Comparison of ENCODE assay signal across 1 cellular context in the genomic region with DNA sequence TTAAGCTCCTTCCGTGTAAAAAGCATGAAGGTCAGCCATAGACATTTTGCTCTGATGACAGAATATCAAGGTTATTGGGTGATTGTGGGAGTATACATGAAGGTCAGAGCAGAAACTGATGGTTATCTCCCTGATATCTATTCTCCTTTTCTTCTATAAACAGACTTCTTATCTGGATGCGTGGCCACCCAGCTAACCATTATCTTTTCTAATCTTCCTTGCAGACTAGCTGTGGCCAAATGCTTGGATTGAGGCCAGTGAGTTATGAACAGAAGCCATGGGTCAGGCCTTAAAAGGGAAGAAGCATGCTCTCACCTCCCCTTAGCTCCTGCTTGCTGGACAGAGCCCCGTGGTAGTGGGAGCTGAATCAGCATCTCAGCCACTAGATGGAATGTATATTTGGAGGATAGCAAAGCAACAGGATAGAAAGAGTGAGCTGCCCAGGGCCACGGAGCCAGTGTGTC.
TF ChIP-seq lines count a peak whose summit lies in the region.

No MANE protein-coding gene starts in this region.

TF ChIP-seq in K562, 482 proteins besides CTCF, POLR2A, EP300 and RAD21 (continued from another document and continues in another):
- TF ChIP-seq, protein P1, sequence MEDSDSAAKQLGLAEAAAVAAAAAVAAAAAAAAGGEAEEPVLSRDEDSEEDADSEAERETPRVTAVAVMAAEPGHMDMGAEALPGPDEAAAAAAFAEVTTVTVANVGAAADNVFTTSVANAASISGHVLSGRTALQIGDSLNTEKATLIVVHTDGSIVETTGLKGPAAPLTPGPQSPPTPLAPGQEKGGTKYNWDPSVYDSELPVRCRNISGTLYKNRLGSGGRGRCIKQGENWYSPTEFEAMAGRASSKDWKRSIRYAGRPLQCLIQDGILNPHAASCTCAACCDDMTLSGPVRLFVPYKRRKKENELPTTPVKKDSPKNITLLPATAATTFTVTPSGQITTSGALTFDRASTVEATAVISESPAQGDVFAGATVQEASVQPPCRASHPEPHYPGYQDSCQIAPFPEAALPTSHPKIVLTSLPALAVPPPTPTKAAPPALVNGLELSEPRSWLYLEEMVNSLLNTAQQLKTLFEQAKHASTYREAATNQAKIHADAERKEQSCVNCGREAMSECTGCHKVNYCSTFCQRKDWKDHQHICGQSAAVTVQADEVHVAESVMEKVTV (CRISPR knock-in tag; IDR thresholded peaks at IDR 0.05), result no peak
- TF ChIP-seq, protein P2, sequence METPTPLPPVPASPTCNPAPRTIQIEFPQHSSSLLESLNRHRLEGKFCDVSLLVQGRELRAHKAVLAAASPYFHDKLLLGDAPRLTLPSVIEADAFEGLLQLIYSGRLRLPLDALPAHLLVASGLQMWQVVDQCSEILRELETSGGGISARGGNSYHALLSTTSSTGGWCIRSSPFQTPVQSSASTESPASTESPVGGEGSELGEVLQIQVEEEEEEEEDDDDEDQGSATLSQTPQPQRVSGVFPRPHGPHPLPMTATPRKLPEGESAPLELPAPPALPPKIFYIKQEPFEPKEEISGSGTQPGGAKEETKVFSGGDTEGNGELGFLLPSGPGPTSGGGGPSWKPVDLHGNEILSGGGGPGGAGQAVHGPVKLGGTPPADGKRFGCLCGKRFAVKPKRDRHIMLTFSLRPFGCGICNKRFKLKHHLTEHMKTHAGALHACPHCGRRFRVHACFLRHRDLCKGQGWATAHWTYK (CRISPR knock-in tag; IDR thresholded peaks at IDR 0.05), result peak; percentile 80
- TF ChIP-seq, protein P3, sequence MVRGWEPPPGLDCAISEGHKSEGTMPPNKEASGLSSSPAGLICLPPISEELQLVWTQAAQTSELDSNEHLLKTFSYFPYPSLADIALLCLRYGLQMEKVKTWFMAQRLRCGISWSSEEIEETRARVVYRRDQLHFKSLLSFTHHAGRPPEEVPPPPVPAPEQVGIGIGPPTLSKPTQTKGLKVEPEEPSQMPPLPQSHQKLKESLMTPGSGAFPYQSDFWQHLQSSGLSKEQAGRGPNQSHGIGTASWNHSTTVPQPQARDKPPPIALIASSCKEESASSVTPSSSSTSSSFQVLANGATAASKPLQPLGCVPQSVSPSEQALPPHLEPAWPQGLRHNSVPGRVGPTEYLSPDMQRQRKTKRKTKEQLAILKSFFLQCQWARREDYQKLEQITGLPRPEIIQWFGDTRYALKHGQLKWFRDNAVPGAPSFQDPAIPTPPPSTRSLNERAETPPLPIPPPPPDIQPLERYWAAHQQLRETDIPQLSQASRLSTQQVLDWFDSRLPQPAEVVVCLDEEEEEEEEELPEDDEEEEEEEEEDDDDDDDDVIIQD (CRISPR knock-in tag; IDR thresholded peaks at IDR 0.05), result no peak
- TF ChIP-seq, protein P4, sequence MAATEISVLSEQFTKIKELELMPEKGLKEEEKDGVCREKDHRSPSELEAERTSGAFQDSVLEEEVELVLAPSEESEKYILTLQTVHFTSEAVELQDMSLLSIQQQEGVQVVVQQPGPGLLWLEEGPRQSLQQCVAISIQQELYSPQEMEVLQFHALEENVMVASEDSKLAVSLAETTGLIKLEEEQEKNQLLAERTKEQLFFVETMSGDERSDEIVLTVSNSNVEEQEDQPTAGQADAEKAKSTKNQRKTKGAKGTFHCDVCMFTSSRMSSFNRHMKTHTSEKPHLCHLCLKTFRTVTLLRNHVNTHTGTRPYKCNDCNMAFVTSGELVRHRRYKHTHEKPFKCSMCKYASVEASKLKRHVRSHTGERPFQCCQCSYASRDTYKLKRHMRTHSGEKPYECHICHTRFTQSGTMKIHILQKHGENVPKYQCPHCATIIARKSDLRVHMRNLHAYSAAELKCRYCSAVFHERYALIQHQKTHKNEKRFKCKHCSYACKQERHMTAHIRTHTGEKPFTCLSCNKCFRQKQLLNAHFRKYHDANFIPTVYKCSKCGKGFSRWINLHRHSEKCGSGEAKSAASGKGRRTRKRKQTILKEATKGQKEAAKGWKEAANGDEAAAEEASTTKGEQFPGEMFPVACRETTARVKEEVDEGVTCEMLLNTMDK (IDR thresholded peaks at IDR 0.05; ENCODE audit: borderline replicate concordance, insufficient read depth, low read depth, low read length, poor library complexity, severe bottlenecking), result no peak
- TF ChIP-seq, protein P5, sequence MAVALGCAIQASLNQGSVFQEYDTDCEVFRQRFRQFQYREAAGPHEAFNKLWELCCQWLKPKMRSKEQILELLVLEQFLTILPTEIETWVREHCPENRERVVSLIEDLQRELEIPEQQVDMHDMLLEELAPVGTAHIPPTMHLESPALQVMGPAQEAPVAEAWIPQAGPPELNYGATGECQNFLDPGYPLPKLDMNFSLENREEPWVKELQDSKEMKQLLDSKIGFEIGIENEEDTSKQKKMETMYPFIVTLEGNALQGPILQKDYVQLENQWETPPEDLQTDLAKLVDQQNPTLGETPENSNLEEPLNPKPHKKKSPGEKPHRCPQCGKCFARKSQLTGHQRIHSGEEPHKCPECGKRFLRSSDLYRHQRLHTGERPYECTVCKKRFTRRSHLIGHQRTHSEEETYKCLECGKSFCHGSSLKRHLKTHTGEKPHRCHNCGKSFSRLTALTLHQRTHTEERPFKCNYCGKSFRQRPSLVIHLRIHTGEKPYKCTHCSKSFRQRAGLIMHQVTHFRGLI (CRISPR knock-in tag; IDR thresholded peaks at IDR 0.05), result 0 out of 2 replicates have a peak, but pooled peaks have one; percentile 59
- TF ChIP-seq SNIP1 (IDR thresholded peaks at IDR 0.05; ENCODE audit: low read depth), result no peak
- no peak for TF ChIP-seq ZNF76 (CRISPR knock-in tag; IDR thresholded peaks at IDR 0.05; ENCODE audit: borderline replicate concordance)
- TF ChIP-seq, protein P6, sequence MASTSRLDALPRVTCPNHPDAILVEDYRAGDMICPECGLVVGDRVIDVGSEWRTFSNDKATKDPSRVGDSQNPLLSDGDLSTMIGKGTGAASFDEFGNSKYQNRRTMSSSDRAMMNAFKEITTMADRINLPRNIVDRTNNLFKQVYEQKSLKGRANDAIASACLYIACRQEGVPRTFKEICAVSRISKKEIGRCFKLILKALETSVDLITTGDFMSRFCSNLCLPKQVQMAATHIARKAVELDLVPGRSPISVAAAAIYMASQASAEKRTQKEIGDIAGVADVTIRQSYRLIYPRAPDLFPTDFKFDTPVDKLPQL (IDR thresholded peaks at IDR 0.05; ENCODE audit: extremely low read depth, insufficient read length), result no peak
- TF ChIP-seq, protein P7, sequence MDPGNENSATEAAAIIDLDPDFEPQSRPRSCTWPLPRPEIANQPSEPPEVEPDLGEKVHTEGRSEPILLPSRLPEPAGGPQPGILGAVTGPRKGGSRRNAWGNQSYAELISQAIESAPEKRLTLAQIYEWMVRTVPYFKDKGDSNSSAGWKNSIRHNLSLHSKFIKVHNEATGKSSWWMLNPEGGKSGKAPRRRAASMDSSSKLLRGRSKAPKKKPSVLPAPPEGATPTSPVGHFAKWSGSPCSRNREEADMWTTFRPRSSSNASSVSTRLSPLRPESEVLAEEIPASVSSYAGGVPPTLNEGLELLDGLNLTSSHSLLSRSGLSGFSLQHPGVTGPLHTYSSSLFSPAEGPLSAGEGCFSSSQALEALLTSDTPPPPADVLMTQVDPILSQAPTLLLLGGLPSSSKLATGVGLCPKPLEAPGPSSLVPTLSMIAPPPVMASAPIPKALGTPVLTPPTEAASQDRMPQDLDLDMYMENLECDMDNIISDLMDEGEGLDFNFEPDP (CRISPR knock-in tag; IDR thresholded peaks at IDR 0.05), result no peak
- TF ChIP-seq ZNF695 (CRISPR knock-in tag; IDR thresholded peaks at IDR 0.05), result no peak
- no peak for TF ChIP-seq HDGF (IDR thresholded peaks at IDR 0.05)
- TF ChIP-seq, protein P8, sequence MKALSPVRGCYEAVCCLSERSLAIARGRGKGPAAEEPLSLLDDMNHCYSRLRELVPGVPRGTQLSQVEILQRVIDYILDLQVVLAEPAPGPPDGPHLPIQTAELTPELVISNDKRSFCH (CRISPR knock-in tag; IDR thresholded peaks at IDR 0.05), result no peak
- TF ChIP-seq, protein P8 (tag; IDR thresholded peaks at IDR 0.05), result peak; percentile 81; the same call in 1 of the 2 replicates
- TF ChIP-seq BRD4 (IDR thresholded peaks at IDR 0.05), result no peak
- no peak for TF ChIP-seq CREBBP (IDR thresholded peaks at IDR 0.05; ENCODE audit: low read depth, low read length)
- no peak for TF ChIP-seq GTF2A2 (tag; IDR thresholded peaks at IDR 0.05)
- TF ChIP-seq SMARCA5 (IDR thresholded peaks at IDR 0.05), result no peak
- no peak for TF ChIP-seq GABPB2 (CRISPR knock-in tag; conservative IDR thresholded peaks at IDR 0.05)
- TF ChIP-seq KLF10 (CRISPR knock-in tag; IDR thresholded peaks at IDR 0.05), result no peak
- no peak for TF ChIP-seq RFX7 (CRISPR knock-in tag; IDR thresholded peaks at IDR 0.05)
- TF ChIP-seq BHLHE40 (IDR thresholded peaks at IDR 0.05; ENCODE audit: low read length), result no peak
- TF ChIP-seq ZFX (CRISPR knock-in tag; IDR thresholded peaks at IDR 0.05), result no peak
- no peak for TF ChIP-seq ZC3H8 (IDR thresholded peaks at IDR 0.05)
- TF ChIP-seq, protein P9, sequence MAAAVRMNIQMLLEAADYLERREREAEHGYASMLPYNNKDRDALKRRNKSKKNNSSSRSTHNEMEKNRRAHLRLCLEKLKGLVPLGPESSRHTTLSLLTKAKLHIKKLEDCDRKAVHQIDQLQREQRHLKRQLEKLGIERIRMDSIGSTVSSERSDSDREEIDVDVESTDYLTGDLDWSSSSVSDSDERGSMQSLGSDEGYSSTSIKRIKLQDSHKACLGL (CRISPR knock-in tag; IDR thresholded peaks at IDR 0.05; ENCODE audit: borderline replicate concordance, poor library complexity, severe bottlenecking), result no peak
- no peak for TF ChIP-seq GABPB1 (CRISPR knock-in tag; IDR thresholded peaks at IDR 0.05)
- TF ChIP-seq CCAR2 (IDR thresholded peaks at IDR 0.05; ENCODE audit: low read depth, low read length), result no peak
- TF ChIP-seq ZFP30 (CRISPR knock-in tag; IDR thresholded peaks at IDR 0.05; ENCODE audit: borderline replicate concordance), result no peak
- TF ChIP-seq, protein P10, sequence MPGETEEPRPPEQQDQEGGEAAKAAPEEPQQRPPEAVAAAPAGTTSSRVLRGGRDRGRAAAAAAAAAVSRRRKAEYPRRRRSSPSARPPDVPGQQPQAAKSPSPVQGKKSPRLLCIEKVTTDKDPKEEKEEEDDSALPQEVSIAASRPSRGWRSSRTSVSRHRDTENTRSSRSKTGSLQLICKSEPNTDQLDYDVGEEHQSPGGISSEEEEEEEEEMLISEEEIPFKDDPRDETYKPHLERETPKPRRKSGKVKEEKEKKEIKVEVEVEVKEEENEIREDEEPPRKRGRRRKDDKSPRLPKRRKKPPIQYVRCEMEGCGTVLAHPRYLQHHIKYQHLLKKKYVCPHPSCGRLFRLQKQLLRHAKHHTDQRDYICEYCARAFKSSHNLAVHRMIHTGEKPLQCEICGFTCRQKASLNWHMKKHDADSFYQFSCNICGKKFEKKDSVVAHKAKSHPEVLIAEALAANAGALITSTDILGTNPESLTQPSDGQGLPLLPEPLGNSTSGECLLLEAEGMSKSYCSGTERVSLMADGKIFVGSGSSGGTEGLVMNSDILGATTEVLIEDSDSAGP (CRISPR knock-in tag; IDR thresholded peaks at IDR 0.05), result no peak
- no peak for TF ChIP-seq CHD1 (IDR thresholded peaks at IDR 0.05; ENCODE audit: low read length)
- TF ChIP-seq ZNF57 (CRISPR knock-in tag; IDR thresholded peaks at IDR 0.05), result no peak
- no peak for TF ChIP-seq ZNF707 (CRISPR knock-in tag; conservative IDR thresholded peaks at IDR 0.05)
- TF ChIP-seq PHF20 (IDR thresholded peaks at IDR 0.05; ENCODE audit: partially characterized antibody), result no peak
- no peak for TF ChIP-seq STAT5A (IDR thresholded peaks at IDR 0.05; ENCODE audit: borderline replicate concordance, low read length)
- peak; percentile 90 for TF ChIP-seq CTBP1 (IDR thresholded peaks at IDR 0.05; ENCODE audit: borderline replicate concordance)
- no peak for TF ChIP-seq U2AF2 (optimal IDR thresholded peaks at IDR 0.05; ENCODE audit: low read depth, low read length)
- no peak for TF ChIP-seq NCOA4 (IDR thresholded peaks at IDR 0.05; ENCODE audit: partially characterized antibody)
- TF ChIP-seq SP2 (IDR thresholded peaks at IDR 0.05; ENCODE audit: extremely low read depth, low read depth, low read length, poor library complexity, severe bottlenecking), result no peak
- no peak for TF ChIP-seq XRCC5 (IDR thresholded peaks at IDR 0.05; ENCODE audit: low read depth, low read length)
- peak; percentile 80 for TF ChIP-seq ZNF239 (CRISPR knock-in tag; IDR thresholded peaks at IDR 0.05)
- TF ChIP-seq, protein P11, sequence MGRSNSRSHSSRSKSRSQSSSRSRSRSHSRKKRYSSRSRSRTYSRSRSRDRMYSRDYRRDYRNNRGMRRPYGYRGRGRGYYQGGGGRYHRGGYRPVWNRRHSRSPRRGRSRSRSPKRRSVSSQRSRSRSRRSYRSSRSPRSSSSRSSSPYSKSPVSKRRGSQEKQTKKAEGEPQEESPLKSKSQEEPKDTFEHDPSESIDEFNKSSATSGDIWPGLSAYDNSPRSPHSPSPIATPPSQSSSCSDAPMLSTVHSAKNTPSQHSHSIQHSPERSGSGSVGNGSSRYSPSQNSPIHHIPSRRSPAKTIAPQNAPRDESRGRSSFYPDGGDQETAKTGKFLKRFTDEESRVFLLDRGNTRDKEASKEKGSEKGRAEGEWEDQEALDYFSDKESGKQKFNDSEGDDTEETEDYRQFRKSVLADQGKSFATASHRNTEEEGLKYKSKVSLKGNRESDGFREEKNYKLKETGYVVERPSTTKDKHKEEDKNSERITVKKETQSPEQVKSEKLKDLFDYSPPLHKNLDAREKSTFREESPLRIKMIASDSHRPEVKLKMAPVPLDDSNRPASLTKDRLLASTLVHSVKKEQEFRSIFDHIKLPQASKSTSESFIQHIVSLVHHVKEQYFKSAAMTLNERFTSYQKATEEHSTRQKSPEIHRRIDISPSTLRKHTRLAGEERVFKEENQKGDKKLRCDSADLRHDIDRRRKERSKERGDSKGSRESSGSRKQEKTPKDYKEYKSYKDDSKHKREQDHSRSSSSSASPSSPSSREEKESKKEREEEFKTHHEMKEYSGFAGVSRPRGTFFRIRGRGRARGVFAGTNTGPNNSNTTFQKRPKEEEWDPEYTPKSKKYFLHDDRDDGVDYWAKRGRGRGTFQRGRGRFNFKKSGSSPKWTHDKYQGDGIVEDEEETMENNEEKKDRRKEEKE (IDR thresholded peaks at IDR 0.05; ENCODE audit: borderline replicate concordance in 1 of 2, control insufficient read depth in 1 of 2, low read depth in 2 of 2, low read length in 1 of 2), result no peak
- TF ChIP-seq, protein P12, sequence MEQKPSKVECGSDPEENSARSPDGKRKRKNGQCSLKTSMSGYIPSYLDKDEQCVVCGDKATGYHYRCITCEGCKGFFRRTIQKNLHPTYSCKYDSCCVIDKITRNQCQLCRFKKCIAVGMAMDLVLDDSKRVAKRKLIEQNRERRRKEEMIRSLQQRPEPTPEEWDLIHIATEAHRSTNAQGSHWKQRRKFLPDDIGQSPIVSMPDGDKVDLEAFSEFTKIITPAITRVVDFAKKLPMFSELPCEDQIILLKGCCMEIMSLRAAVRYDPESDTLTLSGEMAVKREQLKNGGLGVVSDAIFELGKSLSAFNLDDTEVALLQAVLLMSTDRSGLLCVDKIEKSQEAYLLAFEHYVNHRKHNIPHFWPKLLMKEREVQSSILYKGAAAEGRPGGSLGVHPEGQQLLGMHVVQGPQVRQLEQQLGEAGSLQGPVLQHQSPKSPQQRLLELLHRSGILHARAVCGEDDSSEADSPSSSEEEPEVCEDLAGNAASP (IDR thresholded peaks at IDR 0.05), result no peak
- no peak for TF ChIP-seq TAF9B (IDR thresholded peaks at IDR 0.05; ENCODE audit: partially characterized antibody)
- TF ChIP-seq CREB1 (IDR thresholded peaks at IDR 0.05), result no peak
- peak; percentile 30; the same call in 1 of the 2 replicates for TF ChIP-seq CREB1 (CRISPR knock-in tag; IDR thresholded peaks at IDR 0.05)
